In genomic region chr4:6542951-6543350, GRCh38 we compare ENCODE assay signal across 15 cellular contexts. TPM values are rescaled to one million over a fixed set of nuclear protein-coding genes. Genes with fewer than 3 reads are reported as not detected.
DNase-seq lines count a peak whose midpoint lies in the region; ATAC-seq, FAIRE-seq and TF ChIP-seq lines count a peak whose summit lies in the region.
"Had no signal": no experiment of that assay in that cellular context is flagged by ENCODE, and none has a peak within 500 bp of the region (broad histone marks: within the 10 kb centered on the region; RNA-seq: fewer than 3 reads in every experiment).

No MANE protein-coding gene starts in this region.

- H3K27ac Mint-ChIP-seq in osteocyte (ENCODE audit: unreplicated experiment) (no peak overlapping the region), GM23338 (no peak overlapping the region)
- H3K27ac Mint-ChIP-seq in stimulated activated naive B cell treated with anti-CD40 and anti-IgM and Interleukin-4, amounts not matched to agents 10 μg/mL and 1 μg/mL and 100 μg/mL, for 72 hours, result no peak overlapping the region
- H3K27ac Mint-ChIP-seq: CD4-positive, alpha-beta memory T cell; H9 had no signal

- H3K36me3 ChIP-seq in kidney (ENCODE audit: control insufficient read depth in 1 of 2, insufficient read depth in 2 of 2, low read length in 2 of 2), result no peaks in the 10 kb centered on the region
- H3K36me3 ChIP-seq in GM23338 (ENCODE audit: insufficient read depth), result no peaks in the 10 kb centered on the region

- H3F3A ChIP-seq in GM23338 (replicated peaks; ENCODE audit: low read depth), result no peaks in the 10 kb centered on the region

- H3K4me3 Mint-ChIP-seq in osteocyte (ENCODE audit: unreplicated experiment), result no peak overlapping the region
- H3K4me3 Mint-ChIP-seq in stimulated activated naive B cell treated with anti-CD40 and anti-IgM and Interleukin-4, amounts not matched to agents 10 μg/mL and 1 μg/mL and 100 μg/mL, for 72 hours, result no peak overlapping the region
- H3K4me3 Mint-ChIP-seq in GM23338, result no peak overlapping the region
- H3K4me3 Mint-ChIP-seq: CD4-positive, alpha-beta memory T cell; H9 had no signal

- H2AFZ ChIP-seq in GM23338, result no peak overlapping the region
- H2AFZ ChIP-seq: GM23248 had no signal

- no peaks in the 10 kb centered on the region for H3K9me3 ChIP-seq in kidney (ENCODE audit: control insufficient read depth in 1 of 2, low read length in 2 of 2)

- no peaks in the 10 kb centered on the region for H3K9me2 ChIP-seq in GM23338 (ENCODE audit: insufficient read depth)

- DNase-seq in NCI-H82 (lab: John Stamatoyannopoulos, UW), result peak; percentile 22
- no peak for DNase-seq in NCI-H82 treated with DMSO at 0.1 percent for 48 hours (lab: John Stamatoyannopoulos, UW; ENCODE audit: unreplicated experiment)
- peak; percentile 62 for DNase-seq in NCI-H146 (lab: John Stamatoyannopoulos, UW)
- peak; percentile 74 for DNase-seq in NCI-H524 treated with DMSO at 0.1 percent for 48 hours (lab: John Stamatoyannopoulos, UW)
- DNase-seq in kidney, result peak; percentile 29
- no peak for DNase-seq in osteocyte (ENCODE audit: extremely low spot score, unreplicated experiment)
- no peak for DNase-seq in stimulated activated naive B cell treated with anti-CD40 and anti-IgM and Interleukin-4, amounts not matched to agents 10 μg/mL and 1 μg/mL and 100 μg/mL, for 72 hours
- no peak for DNase-seq in GM23338 (ENCODE audit: low spot score)
- DNase-seq: 8988T; CD4-positive, alpha-beta memory T cell; COR-L47; GM23248; H9 had no signal

- H3K27me3 Mint-ChIP-seq in osteocyte (ENCODE audit: unreplicated experiment), result peaks cover 9% of the 10 kb centered on the region
- peaks cover 19 to 42% of the 10 kb centered on the region in 2 donors for H3K27me3 Mint-ChIP-seq in stimulated activated naive B cell treated with anti-CD40 and anti-IgM and Interleukin-4, amounts not matched to agents 10 μg/mL and 1 μg/mL and 100 μg/mL, for 72 hours
- H3K27me3 Mint-ChIP-seq in GM23338 (ENCODE audit: insufficient read depth, low read depth, poor library complexity), result peaks cover 7% of the 10 kb centered on the region

- no peak for FAIRE-seq in kidney (lab: Jason Lieb, UNC)
- FAIRE-seq: D721Med had no signal

- no peaks in the 10 kb centered on the region for H3K36me3 Mint-ChIP-seq in osteocyte (ENCODE audit: unreplicated experiment)
- H3K36me3 Mint-ChIP-seq in stimulated activated naive B cell treated with anti-CD40 and anti-IgM and Interleukin-4, amounts not matched to agents 10 μg/mL and 1 μg/mL and 100 μg/mL, for 72 hours, result no peaks in the 10 kb centered on the region
- H3K36me3 Mint-ChIP-seq in GM23338 (ENCODE audit: low read depth), result no peaks in the 10 kb centered on the region

- no peak overlapping the region for H3K27ac ChIP-seq in kidney (ENCODE audit: low read depth in 2 of 2, low read length in 2 of 2)
- H3K27ac ChIP-seq in GM23338 (ENCODE audit: low read depth), result no peak overlapping the region
- H3K27ac ChIP-seq: C4-2B, GM23248 had no signal

- no peaks in the 10 kb centered on the region for H3K4me1 Mint-ChIP-seq in osteocyte (ENCODE audit: unreplicated experiment)
- H3K4me1 Mint-ChIP-seq in stimulated activated naive B cell treated with anti-CD40 and anti-IgM and Interleukin-4, amounts not matched to agents 10 μg/mL and 1 μg/mL and 100 μg/mL, for 72 hours, result peaks cover 0 to 1% of the 10 kb centered on the region in 2 donors
- H3K4me1 Mint-ChIP-seq in GM23338, result peaks cover 4% of the 10 kb centered on the region; the same call in 2 of the 3 replicates

- H3K4me3 ChIP-seq in kidney (ENCODE audit: low read length in 2 of 2) (no peak overlapping the region), GM23338 (no peak overlapping the region)
- H3K4me3 ChIP-seq: GM23248 had no signal

- H3K9me3 Mint-ChIP-seq in osteocyte (ENCODE audit: unreplicated experiment) (no peaks in the 10 kb centered on the region), GM23338 (no peaks in the 10 kb centered on the region; the same call in 2 of the 3 replicates)
- H3K9me3 Mint-ChIP-seq in stimulated activated naive B cell treated with anti-CD40 and anti-IgM and Interleukin-4, amounts not matched to agents 10 μg/mL and 1 μg/mL and 100 μg/mL, for 72 hours, result peaks cover 5% of the 10 kb centered on the region in 2 donors
- H3K9me3 Mint-ChIP-seq: H9 had no signal

- H3K4me1 ChIP-seq in kidney (ENCODE audit: control insufficient read depth in 1 of 2, insufficient read depth in 1 of 2, low read depth in 1 of 2, low read length in 2 of 2) (no peaks in the 10 kb centered on the region), GM23338 (ENCODE audit: insufficient read depth) (no peaks in the 10 kb centered on the region)

- H3K79me2 ChIP-seq in GM23338 (replicated peaks; ENCODE audit: insufficient read depth), result no peaks in the 10 kb centered on the region

- no peaks in the 10 kb centered on the region for H3K27me3 ChIP-seq in GM23338 (ENCODE audit: insufficient read depth)

- H3K9ac ChIP-seq in kidney (ENCODE audit: low read length in 2 of 2), result no peak overlapping the region
- H3K9ac ChIP-seq: GM23248 had no signal

- no peaks in the 10 kb centered on the region for H4K20me1 ChIP-seq in GM23338 (replicated peaks; ENCODE audit: insufficient read depth)

- ATAC-seq in stimulated activated naive B cell treated with anti-CD40 and anti-IgM and Interleukin-4, amounts not matched to agents 10 μg/mL and 1 μg/mL and 100 μg/mL, for 72 hours (replicated peaks), result no peak
- ATAC-seq in GM23338, result no peak

- no peak overlapping the region for H3K4me2 ChIP-seq in GM23338

- TF ChIP-seq CTCF in kidney (IDR thresholded peaks at IDR 0.05; ENCODE audit: borderline replicate concordance, extremely low read depth, insufficient read depth) (no peak), osteocyte (IDR thresholded peaks at IDR 0.05) (no peak), GM23338 (conservative IDR thresholded peaks at IDR 0.05; ENCODE audit: low read depth in 2 of 2) (no peak)

- intact Hi-C loops in kidney (cut with DNase I), result no loop called here

TF ChIP-seq in GM23338, 12 proteins besides CTCF, POLR2A, EP300 and RAD21 (continues in another document):
- no peak for TF ChIP-seq CREB1 (CRISPR knock-in tag; IDR thresholded peaks at IDR 0.05; ENCODE audit: low read depth)
- TF ChIP-seq POLR2AphosphoS5 (IDR thresholded peaks at IDR 0.05; ENCODE audit: low read depth), result no peak
- no peak for TF ChIP-seq ZNF462 (CRISPR knock-in tag; IDR thresholded peaks at IDR 0.05)

RNA-seq across cellular contexts. Expression of gene MAN2B2, which starts 32.0 kb away (rescaled TPM):
- total RNA-seq in kidney (34.3 TPM), osteocyte (39.1 and 45.1 TPM in 2 replicates)
- polyA plus RNA-seq in kidney (ENCODE audit: insufficient read depth, low read depth, low replicate concordance) (19.9 TPM), GM23338 (2016; fragmentation: Nextera tagmentation; extraction: Ambion mirVana) (1.6 and 2.1 TPM in 2 replicates)
- 6.9 and 7.1 TPM in 2 replicates for total RNA-seq in GM23338 (2014; rRNA removed; shearing (Covaris generic))

Comparison
In these comparisons a context has a peak if more than half of its experiments do, and no peak if none do; other contexts are left out.
1. DNase-seq: peak in NCI-H82 (single experiment), NCI-H146 (single experiment), NCI-H524 treated with DMSO at 0.1 percent for 48 hours (single experiment) and kidney (single experiment); none in NCI-H82 treated with DMSO at 0.1 percent for 48 hours (single experiment), osteocyte (single experiment), stimulated activated naive B cell treated with anti-CD40 and anti-IgM and Interleukin-4, amounts not matched to agents 10 μg/mL and 1 μg/mL and 100 μg/mL, for 72 hours (single experiment) and GM23338 (single experiment).